14 cellular contexts compared by ENCODE assay signal in genomic region chr2:158391876-158392275, GRCh38.
DNase-seq lines count a peak whose midpoint lies in the region; ATAC-seq and TF ChIP-seq lines count a peak whose summit lies in the region.
"Had no signal": no experiment of that assay in that cellular context is flagged by ENCODE, and none has a peak within 500 bp of the region (broad histone marks: within the 10 kb centered on the region; RNA-seq: fewer than 3 reads in every experiment).

No MANE protein-coding gene starts in this region.

- TF ChIP-seq POLR2A in suprapubic skin (IDR thresholded peaks at IDR 0.05): no peak
- TF ChIP-seq POLR2A in prostate gland (IDR thresholded peaks at IDR 0.05): no peak

- no peak for TF ChIP-seq CTCF in fibroblast of villous mesenchyme (IDR thresholded peaks at IDR 0.05; ENCODE audit: insufficient read depth, low read depth, low read length)
- TF ChIP-seq CTCF in suprapubic skin (IDR thresholded peaks at IDR 0.05): no peak
- no peak for TF ChIP-seq CTCF in prostate gland (IDR thresholded peaks at IDR 0.05)

- no peak overlapping the region for H3K27ac Mint-ChIP-seq in CD4-positive, CD25-positive, alpha-beta regulatory T cell

- H3K4me1 ChIP-seq in CD4-positive, CD25-positive, alpha-beta regulatory T cell (ENCODE audit: control insufficient read depth, insufficient read depth, low read length, poor library complexity, severe bottlenecking): no peaks in the 10 kb centered on the region
- H3K4me1 ChIP-seq in suprapubic skin: no peaks in the 10 kb centered on the region
- no peaks in the 10 kb centered on the region for H3K4me1 ChIP-seq in prostate gland (replicated peaks)
- H3K4me1 ChIP-seq: tibial artery had no signal

- intact Hi-C loops in posterior cingulate gyrus (cut with DNase I): no loop called here
- intact Hi-C loops in prostate gland (cut with DNase I): no loop called here

- TF ChIP-seq EP300 in suprapubic skin (IDR thresholded peaks at IDR 0.05): no peak

- ATAC-seq in CD4-positive, CD25-positive, alpha-beta regulatory T cell (ENCODE audit: low read depth in 2 of 2): peak; percentile 37 to 67

- H3K36me3 Mint-ChIP-seq in CD4-positive, CD25-positive, alpha-beta regulatory T cell: no peaks in the 10 kb centered on the region

- no peaks in the 10 kb centered on the region for H3K9me3 ChIP-seq in CD4-positive, CD25-positive, alpha-beta regulatory T cell (ENCODE audit: control insufficient read depth in 2 of 2, low read length in 2 of 2)
- no peaks in the 10 kb centered on the region for H3K9me3 ChIP-seq in suprapubic skin
- H3K9me3 ChIP-seq in prostate gland: no peaks in the 10 kb centered on the region
- H3K9me3 ChIP-seq: tibial artery had no signal

- H3K27me3 Mint-ChIP-seq in CD4-positive, CD25-positive, alpha-beta regulatory T cell: peaks cover 14% of the 10 kb centered on the region

- peak in 1 of 3 donors; percentile 27 for DNase-seq in CD4-positive, CD25-positive, alpha-beta regulatory T cell
- DNase-seq in EL (peak; percentile 78), RKO (ENCODE audit: low spot score) (peak; percentile 81), fibroblast of villous mesenchyme (ENCODE audit: low read depth) (peak; percentile 4), suprapubic skin (ENCODE audit: low spot score in 2 of 2) (no peak), posterior cingulate gyrus (no peak), NCI-H2227 (lab: John Stamatoyannopoulos, UW; ENCODE audit: unreplicated experiment) (no peak), prostate gland (ENCODE audit: low spot score) (no peak)
- DNase-seq: activated effector memory CD4-positive, alpha-beta T cell treated with anti-CD3 and anti-CD28 coated beads, Interleukin-2, amount 50 U/mL, for 16 hours; DMS 273 treated with DMSO at 0.1 percent for 48 hours; NCI-H2171; Right ventricle myocardium superior; tibial artery had no signal

- no peak overlapping the region for H3K27ac ChIP-seq in CD4-positive, CD25-positive, alpha-beta regulatory T cell (ENCODE audit: insufficient read depth, low read length, poor library complexity, severe bottlenecking)
- H3K27ac ChIP-seq in suprapubic skin (no peak overlapping the region), prostate gland (no peak overlapping the region)
- H3K27ac ChIP-seq: tibial artery, VCaP had no signal

- no peak overlapping the region for H3K4me3 Mint-ChIP-seq in CD4-positive, CD25-positive, alpha-beta regulatory T cell

- WGBS in suprapubic skin: 76% methylated on average over 2 of the region's 2 CpGs
- 75% methylated on average over 2 of the region's 2 CpGs for WGBS in prostate gland

- peaks cover 0 to 1% (median 0%) of the 10 kb centered on the region in 7 donors for H3K9me3 Mint-ChIP-seq in CD4-positive, CD25-positive, alpha-beta regulatory T cell

- peaks cover 0 to 6% (median under 1%) of the 10 kb centered on the region in 4 donors for H3K4me1 Mint-ChIP-seq in CD4-positive, CD25-positive, alpha-beta regulatory T cell

- H3K4me3 ChIP-seq in CD4-positive, CD25-positive, alpha-beta regulatory T cell (ENCODE audit: low read depth, low read length): no peak overlapping the region
- H3K4me3 ChIP-seq in fibroblast of villous mesenchyme (ENCODE audit: low read depth, low read length): no peak overlapping the region
- H3K4me3 ChIP-seq in suprapubic skin: no peak overlapping the region
- no peak overlapping the region for H3K4me3 ChIP-seq in prostate gland
- H3K4me3 ChIP-seq: tibial artery had no signal

- no peaks in the 10 kb centered on the region for H3K36me3 ChIP-seq in CD4-positive, CD25-positive, alpha-beta regulatory T cell (ENCODE audit: control insufficient read depth, insufficient read depth, low read length)
- H3K36me3 ChIP-seq in suprapubic skin: no peaks in the 10 kb centered on the region
- H3K36me3 ChIP-seq in prostate gland: no peaks in the 10 kb centered on the region
- H3K36me3 ChIP-seq: tibial artery had no signal

- H3K27me3 ChIP-seq in CD4-positive, CD25-positive, alpha-beta regulatory T cell (ENCODE audit: control insufficient read depth, insufficient read depth, low read length): no peaks in the 10 kb centered on the region
- no peaks in the 10 kb centered on the region for H3K27me3 ChIP-seq in suprapubic skin
- no peaks in the 10 kb centered on the region for H3K27me3 ChIP-seq in prostate gland (replicated peaks; ENCODE audit: insufficient read depth)
- H3K27me3 ChIP-seq: tibial artery had no signal

Comparison
In these comparisons a context has a peak if more than half of its experiments do, and no peak if none do; other contexts are left out.
1. DNase-seq: peak in EL (single experiment), RKO (single experiment) and fibroblast of villous mesenchyme (single experiment); none in suprapubic skin (0 of 2), posterior cingulate gyrus (0 of 10), NCI-H2227 (single experiment) and prostate gland (single experiment).